ENCODE assay signal across 1 cellular context in the genomic region with DNA sequence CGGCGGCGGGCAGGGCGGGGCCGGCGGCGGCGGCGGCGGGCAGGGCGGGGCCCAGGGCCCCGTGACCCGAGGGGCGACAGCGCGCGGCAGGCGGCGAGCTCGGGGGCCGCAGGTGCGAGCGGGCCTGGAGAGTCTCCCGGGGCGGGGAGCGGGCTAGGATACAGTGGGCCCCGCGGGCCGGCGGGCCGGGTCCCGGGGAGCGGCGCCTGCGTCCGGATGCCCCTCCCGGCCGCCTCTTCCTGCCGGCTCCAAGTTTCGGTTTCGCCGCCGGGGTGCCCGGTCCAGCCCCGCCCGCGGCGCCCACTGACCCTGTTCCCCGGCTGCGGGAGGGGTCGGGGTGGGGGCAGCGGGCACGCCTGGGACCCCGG.
TF ChIP-seq lines count a peak whose summit lies in the region.

Gene RNF213 (plus strand): TSS at position 62 of the 368 bp plus-strand sequence. CDS start 2,830 bp downstream, outside the sequence.

TF ChIP-seq in H1, 55 proteins besides CTCF, POLR2A, EP300 and RAD21:
- TF ChIP-seq POLR2AphosphoS5 (IDR thresholded peaks at IDR 0.05; ENCODE audit: low read depth, low read length) (peak; percentile 31; the same call in 1 of the 2 replicates), TAF1 (IDR thresholded peaks at IDR 0.05; ENCODE audit: low read depth, low read length) (peak; percentile 51; the same call in 1 of the 2 replicates), ASH2L (IDR thresholded peaks at IDR 0.05; ENCODE audit: low read length) (no peak), E2F6 (IDR thresholded peaks at IDR 0.05) (no peak), JUN (IDR thresholded peaks at IDR 0.05; ENCODE audit: low read depth, low read length) (no peak), PHF8 (conservative IDR thresholded peaks at IDR 0.05; ENCODE audit: low read depth, low read length) (peak; percentile 68), TCF12 (IDR thresholded peaks at IDR 0.05; ENCODE audit: low read depth, low read length) (0 out of 2 replicates have a peak, but pooled peaks have one; percentile 43), KDM4A (IDR thresholded peaks at IDR 0.05; ENCODE audit: low read depth, low read length, severe bottlenecking) (no peak), SP1 (IDR thresholded peaks at IDR 0.05; ENCODE audit: low read depth, low read length) (no peak), TBP (IDR thresholded peaks at IDR 0.05; ENCODE audit: low read depth, low read length) (no peak)
